In genomic region chr1:201090536-201090935, GRCh38 we compare ENCODE assay signal across 25 cellular contexts. TPM values are rescaled to one million over a fixed set of nuclear protein-coding genes. Genes with fewer than 3 reads are reported as not detected.
"Had no signal": no experiment of that assay in that cellular context is flagged by ENCODE, and none has a peak within 500 bp of the region (broad histone marks: within the 10 kb centered on the region; RNA-seq: fewer than 3 reads in every experiment).

No MANE protein-coding gene starts in this region.

- H3K36me3 Mint-ChIP-seq: activated CD4-positive, alpha-beta memory T cell treated with anti-CD3 and anti-CD28 coated beads for 36 hours; activated naive CD8-positive, alpha-beta T cell treated with anti-CD3 and anti-CD28 coated beads, Interleukin-2, amount 10 ng/mL, durations not matched to agents 7 days and 5 days; naive B cell had no signal

- H3K27ac Mint-ChIP-seq: activated B cell treated with CpG ODN at 0.5 μM for 24 hours; activated CD4-positive, alpha-beta memory T cell treated with anti-CD3 and anti-CD28 coated beads for 36 hours; activated naive CD8-positive, alpha-beta T cell treated with anti-CD3 and anti-CD28 coated beads, Interleukin-2, amount 10 ng/mL, durations not matched to agents 7 days and 5 days; dendritic cell treated with granulocyte-macrophage colony-stimulating factor and Interleukin-4, amounts not matched to agents 40 ng/mL and 50 ng/mL, for 4 days; naive B cell; T-helper 1 cell treated with Interleukin-12 subunit alpha and Interleukin-12 subunit beta and Interleukin-4 antibody, amounts not matched to agents 30 μg/mL and 1 μg/mL, for 36 hours had no signal

- H3K4me3 Mint-ChIP-seq: activated B cell treated with CpG ODN at 0.5 μM for 24 hours; activated CD4-positive, alpha-beta memory T cell treated with anti-CD3 and anti-CD28 coated beads for 36 hours; activated naive CD8-positive, alpha-beta T cell treated with anti-CD3 and anti-CD28 coated beads, Interleukin-2, amount 10 ng/mL, durations not matched to agents 7 days and 5 days; dendritic cell treated with granulocyte-macrophage colony-stimulating factor and Interleukin-4, amounts not matched to agents 40 ng/mL and 50 ng/mL, for 4 days; naive B cell; T-helper 1 cell treated with Interleukin-12 subunit alpha and Interleukin-12 subunit beta and Interleukin-4 antibody, amounts not matched to agents 30 μg/mL and 1 μg/mL, for 36 hours had no signal

- H3K9me3 Mint-ChIP-seq: activated B cell treated with CpG ODN at 0.5 μM for 24 hours; activated CD4-positive, alpha-beta memory T cell treated with anti-CD3 and anti-CD28 coated beads for 36 hours; activated naive CD8-positive, alpha-beta T cell treated with anti-CD3 and anti-CD28 coated beads, Interleukin-2, amount 10 ng/mL, durations not matched to agents 7 days and 5 days; dendritic cell treated with granulocyte-macrophage colony-stimulating factor and Interleukin-4, amounts not matched to agents 40 ng/mL and 50 ng/mL, for 4 days; naive B cell; T-helper 1 cell treated with Interleukin-12 subunit alpha and Interleukin-12 subunit beta and Interleukin-4 antibody, amounts not matched to agents 30 μg/mL and 1 μg/mL, for 36 hours had no signal

- H3K27me3 ChIP-seq: thyroid gland, upper lobe of right lung had no signal

- DNase-seq: activated B cell treated with CpG ODN at 0.5 μM for 24 hours; activated CD4-positive, alpha-beta memory T cell treated with anti-CD3 and anti-CD28 coated beads for 36 hours; activated CD4-positive, alpha-beta T cell treated with anti-CD3 and anti-CD28 coated beads for 4 hours; activated naive CD4-positive, alpha-beta T cell treated with Interleukin-2 at 50 U/mL for 16 hours; activated naive CD8-positive, alpha-beta T cell treated with anti-CD3 and anti-CD28 coated beads, Interleukin-2, amount 10 ng/mL, durations not matched to agents 7 days and 5 days; activated T-cell treated with anti-CD3 and anti-CD28 coated beads, Interleukin-2, amount 50 U/mL, for 48 hours; effector CD4-positive, alpha-beta T cell; erythroblast; heart left ventricle; islet precursor cell; left cardiac atrium; naive B cell; retina; stimulated activated CD4-positive, alpha-beta T cell treated with anti-CD3 and anti-CD28 coated beads, Interleukin-4, amount 100 ng/mL, for 24 hours; stimulated activated naive CD4-positive, alpha-beta T cell treated with Interleukin-2 at 50 U/mL for 16 hours; substantia nigra; T1000; thyroid gland; upper lobe of right lung had no signal

- H3K36me3 ChIP-seq: heart left ventricle, thyroid gland, upper lobe of right lung had no signal

- H3K4me3 ChIP-seq: heart left ventricle, thyroid gland, upper lobe of right lung had no signal

- H3K4me1 Mint-ChIP-seq: activated B cell treated with CpG ODN at 0.5 μM for 24 hours; activated naive CD8-positive, alpha-beta T cell treated with anti-CD3 and anti-CD28 coated beads, Interleukin-2, amount 10 ng/mL, durations not matched to agents 7 days and 5 days had no signal

- H3K4me1 ChIP-seq: heart left ventricle, thyroid gland, upper lobe of right lung had no signal

- H3K9me3 ChIP-seq: heart left ventricle, thyroid gland, upper lobe of right lung had no signal

- H3K27ac ChIP-seq: heart left ventricle, thyroid gland, upper lobe of right lung had no signal

RNA-seq across cellular contexts. Expression of gene CACNA1S, which starts 21.7 kb away (rescaled TPM):
- total RNA-seq: activated B cell treated with CpG ODN at 0.5 μM for 24 hours; activated CD4-positive, alpha-beta memory T cell treated with anti-CD3 and anti-CD28 coated beads for 36 hours; activated naive CD8-positive, alpha-beta T cell treated with anti-CD3 and anti-CD28 coated beads, Interleukin-2, amount 10 ng/mL, durations not matched to agents 7 days and 5 days; heart left ventricle; left cardiac atrium; osteoblast; thyroid gland had no signal
- polyA plus RNA-seq: heart left ventricle, liver had no signal

RNA-seq across cellular contexts. Expression of gene ASCL5, which starts 36.4 kb away (rescaled TPM):
- total RNA-seq: activated B cell treated with CpG ODN at 0.5 μM for 24 hours; activated CD4-positive, alpha-beta memory T cell treated with anti-CD3 and anti-CD28 coated beads for 36 hours; activated naive CD8-positive, alpha-beta T cell treated with anti-CD3 and anti-CD28 coated beads, Interleukin-2, amount 10 ng/mL, durations not matched to agents 7 days and 5 days; cerebellum; heart left ventricle; left cardiac atrium; liver; osteoblast; posterior vena cava; thyroid gland had no signal
- polyA plus RNA-seq: heart left ventricle, liver had no signal
